1 cellular context compared by ENCODE assay signal in the genomic region with DNA sequence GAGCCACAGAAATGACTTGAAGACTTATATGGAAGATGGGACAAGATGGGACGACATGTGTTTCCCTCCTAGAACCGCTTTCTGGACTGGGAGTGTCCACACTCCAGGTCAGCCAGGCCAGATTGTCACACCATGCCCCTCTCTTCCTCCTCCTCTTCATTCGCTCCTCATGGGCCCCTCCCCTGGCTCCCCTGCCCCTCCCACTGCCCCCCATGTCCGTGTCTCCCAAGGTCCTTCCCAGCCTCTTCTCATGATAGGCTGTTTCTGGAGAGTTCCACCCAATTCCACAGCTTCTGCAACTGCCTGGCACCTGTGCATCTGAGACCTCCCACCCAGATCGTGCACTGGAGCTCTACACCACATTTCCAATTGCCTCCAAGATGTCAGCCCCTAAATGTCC.
TF ChIP-seq lines count a peak whose summit lies in the region.

No MANE protein-coding gene starts in this region.

TF ChIP-seq in HepG2, 621 proteins besides CTCF, POLR2A, EP300 and RAD21:
- TF ChIP-seq, protein P1, sequence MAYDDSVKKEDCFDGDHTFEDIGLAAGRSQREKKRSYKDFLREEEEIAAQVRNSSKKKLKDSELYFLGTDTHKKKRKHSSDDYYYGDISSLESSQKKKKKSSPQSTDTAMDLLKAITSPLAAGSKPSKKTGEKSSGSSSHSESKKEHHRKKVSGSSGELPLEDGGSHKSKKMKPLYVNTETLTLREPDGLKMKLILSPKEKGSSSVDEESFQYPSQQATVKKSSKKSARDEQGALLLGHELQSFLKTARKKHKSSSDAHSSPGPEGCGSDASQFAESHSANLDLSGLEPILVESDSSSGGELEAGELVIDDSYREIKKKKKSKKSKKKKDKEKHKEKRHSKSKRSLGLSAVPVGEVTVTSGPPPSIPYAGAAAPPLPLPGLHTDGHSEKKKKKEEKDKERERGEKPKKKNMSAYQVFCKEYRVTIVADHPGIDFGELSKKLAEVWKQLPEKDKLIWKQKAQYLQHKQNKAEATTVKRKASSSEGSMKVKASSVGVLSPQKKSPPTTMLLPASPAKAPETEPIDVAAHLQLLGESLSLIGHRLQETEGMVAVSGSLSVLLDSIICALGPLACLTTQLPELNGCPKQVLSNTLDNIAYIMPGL (CRISPR knock-in tag; IDR thresholded peaks at IDR 0.05; ENCODE audit: borderline replicate concordance in 1 of 2, low read depth in 1 of 2): no peak
- TF ChIP-seq, protein P2, sequence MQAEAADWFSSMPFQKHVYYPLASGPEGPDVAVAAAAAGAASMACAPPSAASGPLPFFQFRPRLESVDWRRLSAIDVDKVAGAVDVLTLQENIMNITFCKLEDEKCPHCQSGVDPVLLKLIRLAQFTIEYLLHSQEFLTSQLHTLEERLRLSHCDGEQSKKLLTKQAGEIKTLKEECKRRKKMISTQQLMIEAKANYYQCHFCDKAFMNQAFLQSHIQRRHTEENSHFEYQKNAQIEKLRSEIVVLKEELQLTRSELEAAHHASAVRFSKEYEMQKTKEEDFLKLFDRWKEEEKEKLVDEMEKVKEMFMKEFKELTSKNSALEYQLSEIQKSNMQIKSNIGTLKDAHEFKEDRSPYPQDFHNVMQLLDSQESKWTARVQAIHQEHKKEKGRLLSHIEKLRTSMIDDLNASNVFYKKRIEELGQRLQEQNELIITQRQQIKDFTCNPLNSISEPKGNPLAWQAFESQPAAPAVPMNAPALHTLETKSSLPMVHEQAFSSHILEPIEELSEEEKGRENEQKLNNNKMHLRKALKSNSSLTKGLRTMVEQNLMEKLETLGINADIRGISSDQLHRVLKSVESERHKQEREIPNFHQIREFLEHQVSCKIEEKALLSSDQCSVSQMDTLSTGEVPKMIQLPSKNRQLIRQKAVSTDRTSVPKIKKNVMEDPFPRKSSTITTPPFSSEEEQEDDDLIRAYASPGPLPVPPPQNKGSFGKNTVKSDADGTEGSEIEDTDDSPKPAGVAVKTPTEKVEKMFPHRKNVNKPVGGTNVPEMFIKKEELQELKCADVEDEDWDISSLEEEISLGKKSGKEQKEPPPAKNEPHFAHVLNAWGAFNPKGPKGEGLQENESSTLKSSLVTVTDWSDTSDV (CRISPR knock-in tag; IDR thresholded peaks at IDR 0.05): no peak
- peak; percentile 5; the same call in 1 of the 2 replicates for TF ChIP-seq ZNF605 (CRISPR knock-in tag; IDR thresholded peaks at IDR 0.05)
- TF ChIP-seq ZNF790 (CRISPR knock-in tag; IDR thresholded peaks at IDR 0.05; ENCODE audit: borderline replicate concordance): 0 out of 2 replicates have a peak, but pooled peaks have one; percentile 10
- TF ChIP-seq, protein P3, sequence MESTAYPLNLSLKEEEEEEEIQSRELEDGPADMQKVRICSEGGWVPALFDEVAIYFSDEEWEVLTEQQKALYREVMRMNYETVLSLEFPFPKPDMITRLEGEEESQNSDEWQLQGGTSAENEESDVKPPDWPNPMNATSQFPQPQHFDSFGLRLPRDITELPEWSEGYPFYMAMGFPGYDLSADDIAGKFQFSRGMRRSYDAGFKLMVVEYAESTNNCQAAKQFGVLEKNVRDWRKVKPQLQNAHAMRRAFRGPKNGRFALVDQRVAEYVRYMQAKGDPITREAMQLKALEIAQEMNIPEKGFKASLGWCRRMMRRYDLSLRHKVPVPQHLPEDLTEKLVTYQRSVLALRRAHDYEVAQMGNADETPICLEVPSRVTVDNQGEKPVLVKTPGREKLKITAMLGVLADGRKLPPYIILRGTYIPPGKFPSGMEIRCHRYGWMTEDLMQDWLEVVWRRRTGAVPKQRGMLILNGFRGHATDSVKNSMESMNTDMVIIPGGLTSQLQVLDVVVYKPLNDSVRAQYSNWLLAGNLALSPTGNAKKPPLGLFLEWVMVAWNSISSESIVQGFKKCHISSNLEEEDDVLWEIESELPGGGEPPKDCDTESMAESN (CRISPR knock-in tag; conservative IDR thresholded peaks at IDR 0.05): no peak
- no peak for TF ChIP-seq ZNF354B (CRISPR knock-in tag; IDR thresholded peaks at IDR 0.05)
- no peak for TF ChIP-seq ZMAT3 (CRISPR knock-in tag; conservative IDR thresholded peaks at IDR 0.05)
- no peak for TF ChIP-seq KDM2A (CRISPR knock-in tag; IDR thresholded peaks at IDR 0.05; ENCODE audit: borderline replicate concordance, low read depth)
- TF ChIP-seq, protein P4, sequence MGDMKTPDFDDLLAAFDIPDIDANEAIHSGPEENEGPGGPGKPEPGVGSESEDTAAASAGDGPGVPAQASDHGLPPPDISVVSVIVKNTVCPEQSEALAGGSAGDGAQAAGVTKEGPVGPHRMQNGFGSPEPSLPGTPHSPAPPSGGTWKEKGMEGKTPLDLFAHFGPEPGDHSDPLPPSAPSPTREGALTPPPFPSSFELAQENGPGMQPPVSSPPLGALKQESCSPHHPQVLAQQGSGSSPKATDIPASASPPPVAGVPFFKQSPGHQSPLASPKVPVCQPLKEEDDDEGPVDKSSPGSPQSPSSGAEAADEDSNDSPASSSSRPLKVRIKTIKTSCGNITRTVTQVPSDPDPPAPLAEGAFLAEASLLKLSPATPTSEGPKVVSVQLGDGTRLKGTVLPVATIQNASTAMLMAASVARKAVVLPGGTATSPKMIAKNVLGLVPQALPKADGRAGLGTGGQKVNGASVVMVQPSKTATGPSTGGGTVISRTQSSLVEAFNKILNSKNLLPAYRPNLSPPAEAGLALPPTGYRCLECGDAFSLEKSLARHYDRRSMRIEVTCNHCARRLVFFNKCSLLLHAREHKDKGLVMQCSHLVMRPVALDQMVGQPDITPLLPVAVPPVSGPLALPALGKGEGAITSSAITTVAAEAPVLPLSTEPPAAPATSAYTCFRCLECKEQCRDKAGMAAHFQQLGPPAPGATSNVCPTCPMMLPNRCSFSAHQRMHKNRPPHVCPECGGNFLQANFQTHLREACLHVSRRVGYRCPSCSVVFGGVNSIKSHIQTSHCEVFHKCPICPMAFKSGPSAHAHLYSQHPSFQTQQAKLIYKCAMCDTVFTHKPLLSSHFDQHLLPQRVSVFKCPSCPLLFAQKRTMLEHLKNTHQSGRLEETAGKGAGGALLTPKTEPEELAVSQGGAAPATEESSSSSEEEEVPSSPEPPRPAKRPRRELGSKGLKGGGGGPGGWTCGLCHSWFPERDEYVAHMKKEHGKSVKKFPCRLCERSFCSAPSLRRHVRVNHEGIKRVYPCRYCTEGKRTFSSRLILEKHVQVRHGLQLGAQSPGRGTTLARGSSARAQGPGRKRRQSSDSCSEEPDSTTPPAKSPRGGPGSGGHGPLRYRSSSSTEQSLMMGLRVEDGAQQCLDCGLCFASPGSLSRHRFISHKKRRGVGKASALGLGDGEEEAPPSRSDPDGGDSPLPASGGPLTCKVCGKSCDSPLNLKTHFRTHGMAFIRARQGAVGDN (CRISPR knock-in tag; IDR thresholded peaks at IDR 0.05): peak; percentile 4; the same call in 1 of the 2 replicates
- TF ChIP-seq ZNF883 (CRISPR knock-in tag; IDR thresholded peaks at IDR 0.05; ENCODE audit: not compliant biosample characterization): no peak
- TF ChIP-seq ZNF761 (CRISPR knock-in tag; conservative IDR thresholded peaks at IDR 0.05): no peak
- no peak for TF ChIP-seq SIN3B (IDR thresholded peaks at IDR 0.05; ENCODE audit: low read length)
- TF ChIP-seq RBAK (CRISPR knock-in tag; IDR thresholded peaks at IDR 0.05): no peak
- TF ChIP-seq, protein P5, sequence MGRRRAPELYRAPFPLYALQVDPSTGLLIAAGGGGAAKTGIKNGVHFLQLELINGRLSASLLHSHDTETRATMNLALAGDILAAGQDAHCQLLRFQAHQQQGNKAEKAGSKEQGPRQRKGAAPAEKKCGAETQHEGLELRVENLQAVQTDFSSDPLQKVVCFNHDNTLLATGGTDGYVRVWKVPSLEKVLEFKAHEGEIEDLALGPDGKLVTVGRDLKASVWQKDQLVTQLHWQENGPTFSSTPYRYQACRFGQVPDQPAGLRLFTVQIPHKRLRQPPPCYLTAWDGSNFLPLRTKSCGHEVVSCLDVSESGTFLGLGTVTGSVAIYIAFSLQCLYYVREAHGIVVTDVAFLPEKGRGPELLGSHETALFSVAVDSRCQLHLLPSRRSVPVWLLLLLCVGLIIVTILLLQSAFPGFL (CRISPR knock-in tag; IDR thresholded peaks at IDR 0.05): no peak
- no peak for TF ChIP-seq IRX3 (CRISPR knock-in tag; IDR thresholded peaks at IDR 0.05; ENCODE audit: borderline replicate concordance, low read depth)
- TF ChIP-seq ZNF546 (CRISPR knock-in tag; conservative IDR thresholded peaks at IDR 0.05): no peak
- no peak for TF ChIP-seq SKI (IDR thresholded peaks at IDR 0.05; ENCODE audit: partially characterized antibody)
- TF ChIP-seq CHCHD3 (CRISPR knock-in tag; IDR thresholded peaks at IDR 0.05): no peak
